In the genomic region with DNA sequence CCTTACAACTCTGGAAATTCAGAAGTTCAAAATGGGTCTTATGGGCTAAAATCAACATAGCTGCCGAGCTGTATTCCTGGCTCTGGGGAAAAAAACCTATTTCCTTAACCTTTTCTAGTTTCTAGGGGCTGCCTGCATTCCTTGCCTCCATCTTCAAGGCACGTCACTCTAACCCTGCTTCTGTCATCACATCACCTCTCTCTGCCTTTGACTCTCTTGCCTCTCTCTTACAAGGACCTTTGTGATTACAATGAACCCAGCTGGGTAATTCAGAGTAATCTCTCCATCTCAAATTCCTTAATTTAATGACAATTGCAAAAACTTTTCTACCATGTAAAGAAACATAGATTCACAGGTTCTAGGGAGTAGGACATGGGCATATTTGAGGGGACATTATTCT, we compare ENCODE assay signal across 22 cellular contexts.
"Had no signal": no experiment of that assay in that cellular context is flagged by ENCODE, and none has a peak within 500 bp of the region (broad histone marks: within the 10 kb centered on the region; RNA-seq: fewer than 3 reads in every experiment).

No MANE protein-coding gene starts in this region.

- H3K27ac Mint-ChIP-seq: activated naive CD4-positive, alpha-beta T cell treated with anti-CD3 and anti-CD28 coated beads, Interleukin-2, amount 50 U/mL, for 72 hours; natural killer cell; T-cell had no signal

- H3K9me3 ChIP-seq: breast epithelium, heart right ventricle, left lung, lower lobe of right lung, tibial nerve had no signal

- H3K27me3 ChIP-seq: breast epithelium, heart right ventricle, left lung, tibial nerve had no signal

- H3K4me1 Mint-ChIP-seq: natural killer cell, T-cell had no signal

- DNase-seq: activated CD4-positive, alpha-beta T cell treated with anti-CD3 and anti-CD28 coated beads for 48 hours; activated CD4-positive, alpha-beta T cell treated with anti-CD3 and anti-CD28 coated beads, Interleukin-2, amount 50 U/mL, for 48 hours; activated naive CD4-positive, alpha-beta T cell; central memory CD4-positive, alpha-beta T cell; foreskin fibroblast; heart right ventricle; kidney glomerular epithelial cell; left lung; lower lobe of right lung; mesenchymal stem cell; natural killer cell; posterior cingulate gyrus; right cardiac atrium; stimulated activated CD4-positive, alpha-beta T cell treated with anti-CD3 and anti-CD28 coated beads, Interleukin-15, amount 100 ng/mL, for 24 hours; stimulated activated CD4-positive, alpha-beta T cell treated with anti-CD3 and anti-CD28 coated beads, Interleukin-2, amount 100 ng/mL, for 24 hours; stimulated activated naive CD4-positive, alpha-beta T cell; T-cell had no signal

- H3K9me3 Mint-ChIP-seq: activated naive CD4-positive, alpha-beta T cell treated with anti-CD3 and anti-CD28 coated beads, Interleukin-2, amount 50 U/mL, for 72 hours; T-cell had no signal

- H3K27ac ChIP-seq: breast epithelium, heart right ventricle, left lung, lower lobe of right lung, tibial nerve, VCaP had no signal

- ATAC-seq: esophagus mucosa, heart right ventricle, left lung, lower lobe of right lung, natural killer cell, right cardiac atrium, T-cell had no signal

- H3K4me1 ChIP-seq: breast epithelium, heart right ventricle, left lung, lower lobe of right lung, tibial nerve had no signal

- H3K4me3 Mint-ChIP-seq: natural killer cell, T-cell had no signal

- H3K36me3 ChIP-seq: breast epithelium, heart right ventricle, left lung, lower lobe of right lung, tibial nerve had no signal

- H3K4me3 ChIP-seq: breast epithelium, heart right ventricle, left lung, lower lobe of right lung, tibial nerve had no signal

- H3K36me3 Mint-ChIP-seq: activated naive CD4-positive, alpha-beta T cell treated with anti-CD3 and anti-CD28 coated beads, Interleukin-2, amount 50 U/mL, for 72 hours; natural killer cell; T-cell had no signal
